1 cellular context compared by ENCODE assay signal in genomic region chr18:79906706-79907105, GRCh38.
TF ChIP-seq lines count a peak whose summit lies in the region.

No MANE protein-coding gene starts in this region.

TF ChIP-seq in HepG2, 621 proteins besides CTCF, POLR2A, EP300 and RAD21:
- TF ChIP-seq ATF7 (IDR thresholded peaks at IDR 0.05) (0 out of 2 replicates have a peak, but pooled peaks have one; percentile 16), ATF7 (CRISPR knock-in tag; IDR thresholded peaks at IDR 0.05) (no peak), GLI4 (CRISPR knock-in tag; IDR thresholded peaks at IDR 0.05; ENCODE audit: borderline replicate concordance) (no peak), HNRNPL (IDR thresholded peaks at IDR 0.05; ENCODE audit: low read depth, low read length) (no peak)
TF ChIP-seq in HepG2: peak in this region for 1.
